In genomic region chr22:38066381-38067027, GRCh38 we compare ENCODE assay signal across 27 cellular contexts. TPM values are rescaled to one million over a fixed set of nuclear protein-coding genes. Genes with fewer than 3 reads are reported as not detected.
DNase-seq lines count a peak whose midpoint lies in the region; ATAC-seq and TF ChIP-seq lines count a peak whose summit lies in the region.
"Had no signal": no experiment of that assay in that cellular context is flagged by ENCODE, and none has a peak within 500 bp of the region (broad histone marks: within the 10 kb centered on the region; RNA-seq: fewer than 3 reads in every experiment).

No MANE protein-coding gene starts in this region.

- DNase-seq in Right ventricle myocardium superior: peak; percentile 34
- DNase-seq in right atrium auricular region (ENCODE audit: low spot score): no peak
- DNase-seq in dorsolateral prefrontal cortex: peak in 1 of 10 donors; percentile 49
- peak; percentile 46 for DNase-seq in pons (ENCODE audit: low spot score)
- DNase-seq in tibial artery: no peak
- no peak for DNase-seq in GOT3 (lab: John Stamatoyannopoulos, UW)
- DNase-seq in colonic mucosa: no peak
- DNase-seq: activated CD4-positive, alpha-beta T cell treated with anti-CD3 and anti-CD28 coated beads, Interleukin-2, amount 10 ng/mL, durations not matched to agents 24 days and 14 days; activated CD8-positive, alpha-beta memory T cell treated with anti-CD3 and anti-CD28 coated beads, Interleukin-2, amount 10 ng/mL, durations not matched to agents 7 days and 5 days; activated naive CD4-positive, alpha-beta T cell treated with anti-CD3 and anti-CD28 coated beads, Interleukin-2, amount 10 ng/mL, durations not matched to agents 7 days and 5 days; AML-193; central memory CD4-positive, alpha-beta T cell; DMS53; GDM1; midbrain; natural killer cell; NCI-H1694; NCI-H524 treated with DMSO at 0.1 percent for 48 hours had no signal

- H3K36me3 ChIP-seq in right atrium auricular region (peaks cover 26% of the 10 kb centered on the region), tibial artery (peaks cover 17 to 94% (median 34%) of the 10 kb centered on the region in 3 donors), colonic mucosa (peaks cover 6% of the 10 kb centered on the region)

- no peaks in the 10 kb centered on the region for H3K27me3 ChIP-seq in right atrium auricular region
- no peaks in the 10 kb centered on the region for H3K27me3 ChIP-seq in dorsolateral prefrontal cortex
- H3K27me3 ChIP-seq in tibial artery: no peaks in the 10 kb centered on the region
- H3K27me3 ChIP-seq in colonic mucosa: no peaks in the 10 kb centered on the region
- H3K27me3 ChIP-seq: pancreas had no signal

- no peak overlapping the region for H3K9ac ChIP-seq in colonic mucosa (ENCODE audit: low read depth in 2 of 2, low read length in 2 of 2)
- H3K9ac ChIP-seq: KMS-11 had no signal

- intact Hi-C loops in Right ventricle myocardium superior (cut with DNase I): no loop called here
- intact Hi-C loops in dorsolateral prefrontal cortex (cut with DNase I): loop anchor here in 1 of 2 donors (5.0 kb wide), 1 partner anchor 506 kb away; the partner anchor contains the start of gene DMC1
- intact Hi-C loops in tibial artery (cut with DNase I; ENCODE audit: low total_unique reads): loop anchor here (5.0 kb wide), 2 partner anchors 286 to 441 kb away; partner anchors contain the start of gene DDX17
- intact Hi-C loops in colonic mucosa (cut with DNase I): no loop called here

- TF ChIP-seq CTCF in right atrium auricular region (IDR thresholded peaks at IDR 0.05) (no peak), dorsolateral prefrontal cortex (IDR thresholded peaks at IDR 0.05 in 54 of 56, conservative IDR thresholded peaks at IDR 0.05 in 2 of 56; ENCODE audit: low read depth in 1 of 56, partially characterized antibody in 56 of 56) (peak in 15 of 56 donors; percentile 10 to 53 (median 26)), tibial artery (IDR thresholded peaks at IDR 0.05) (no peak), colonic mucosa (IDR thresholded peaks at IDR 0.05) (no peak)

- no peak for ATAC-seq in Right ventricle myocardium superior (ENCODE audit: poor library complexity)
- ATAC-seq in GM21423 (IDR thresholded peaks at IDR 0.05; ENCODE audit: unreplicated experiment): no peak
- ATAC-seq: activated CD8-positive, alpha-beta memory T cell treated with anti-CD3 and anti-CD28 coated beads, Interleukin-2, amount 10 ng/mL, durations not matched to agents 7 days and 5 days; natural killer cell; Panc1; pancreas had no signal

- peaks cover 0 to 36% of the 10 kb centered on the region in 2 donors for H3K4me1 ChIP-seq in right atrium auricular region
- H3K4me1 ChIP-seq in tibial artery: peaks cover 15 to 48% (median 35%) of the 10 kb centered on the region in 4 donors
- H3K4me1 ChIP-seq in colonic mucosa: no peaks in the 10 kb centered on the region
- H3K4me1 ChIP-seq: pancreas had no signal

- no peak overlapping the region for H3K27ac ChIP-seq in right atrium auricular region
- H3K27ac ChIP-seq in dorsolateral prefrontal cortex: peak overlapping the region in 58 of 59 donors; percentile 58 to 100 (median 96)
- peak overlapping the region; percentile 91 to 97 for H3K27ac ChIP-seq in tibial artery
- H3K27ac ChIP-seq in colonic mucosa: no peak overlapping the region
- H3K27ac ChIP-seq: KMS-11, pancreas, SK-N-MC had no signal

- H3K4me3 ChIP-seq in right atrium auricular region: no peak overlapping the region
- no peak overlapping the region for H3K4me3 ChIP-seq in dorsolateral prefrontal cortex
- no peak overlapping the region for H3K4me3 ChIP-seq in tibial artery
- no peak overlapping the region for H3K4me3 ChIP-seq in colonic mucosa
- H3K4me3 ChIP-seq: pancreas, SK-N-MC had no signal

- H3K9me3 ChIP-seq in right atrium auricular region: no peaks in the 10 kb centered on the region
- no peaks in the 10 kb centered on the region for H3K9me3 ChIP-seq in tibial artery
- no peaks in the 10 kb centered on the region for H3K9me3 ChIP-seq in colonic mucosa
- H3K9me3 ChIP-seq: pancreas had no signal

RNA-seq across cellular contexts. Expression of gene PICK1, which starts 9.3 kb away (rescaled TPM):
- total RNA-seq in Right ventricle myocardium superior (20.4 TPM), right atrium auricular region (10 to 100 TPM; 33.1 to 36.0 TPM), dorsolateral prefrontal cortex (100 to 1,000 TPM in 12 of 120 experiments, 10 to 100 TPM in 108; 45.5 to 186 (median 75.9) TPM), colonic mucosa (10 to 100 TPM; 27.6 to 47.2 TPM)

RNA-seq across cellular contexts. Expression of gene SLC16A8, which starts 17.5 kb away (rescaled TPM):
- not detected for total RNA-seq in Right ventricle myocardium superior
- total RNA-seq in right atrium auricular region: under 1 TPM in 1 of 2 donors, not detected in 1; 0.28 TPM
- total RNA-seq in dorsolateral prefrontal cortex: 1 to 10 TPM in 92 of 120 experiments, under 1 TPM in 20, not detected in 8; 0.35 to 9.3 (median 1.9) TPM
- total RNA-seq in colonic mucosa: under 1 TPM in 1 of 2 donors, not detected in 1; 0.27 TPM
- total RNA-seq: A172; activated CD4-positive, alpha-beta T cell treated with anti-CD3 and anti-CD28 coated beads, Interleukin-2, amount 10 ng/mL, durations not matched to agents 24 days and 14 days; activated CD8-positive, alpha-beta memory T cell treated with anti-CD3 and anti-CD28 coated beads, Interleukin-2, amount 10 ng/mL, durations not matched to agents 7 days and 5 days; fibroblast of villous mesenchyme; H4; liver had no signal

RNA-seq across cellular contexts. Expression of gene BAIAP2L2, which starts 44.0 kb away (rescaled TPM):
- 0.24 TPM for total RNA-seq in Right ventricle myocardium superior
- under 1 TPM in 1 of 2 donors, not detected in 1; 0.63 TPM for total RNA-seq in right atrium auricular region
- total RNA-seq in dorsolateral prefrontal cortex: 10 to 100 TPM in 10 of 120 experiments, 1 to 10 TPM in 110; 2.2 to 14.9 (median 6.0) TPM
- 10 to 100 TPM; 59.1 to 76.6 TPM for total RNA-seq in colonic mucosa
- total RNA-seq: A172, H4 had no signal

Comparison
In these comparisons a context has a peak if more than half of its experiments do, and no peak if none do; other contexts are left out.
1. DNase-seq: peak in Right ventricle myocardium superior (single experiment) and pons (single experiment); none in right atrium auricular region (single experiment), tibial artery (0 of 2), GOT3 (single experiment) and colonic mucosa (single experiment).
2. H3K27ac ChIP-seq: peak in dorsolateral prefrontal cortex (58 of 59) and tibial artery (2 of 2); none in right atrium auricular region (0 of 2) and colonic mucosa (single experiment).